8 cellular contexts compared by ENCODE assay signal in genomic region chr9:129459550-129460322, GRCh38.
DNase-seq lines count a peak whose midpoint lies in the region; ATAC-seq and TF ChIP-seq lines count a peak whose summit lies in the region.

No MANE protein-coding gene starts in this region.

- WGBS in hepatocyte (ENCODE audit: low lambda C conversion rate, missing lambda C conversion rate): 40% methylated on average over 18 of the region's 29 CpGs

- H3K9me3 Mint-ChIP-seq in activated CD8-positive, alpha-beta memory T cell treated with anti-CD3 and anti-CD28 coated beads, Interleukin-2, amount 10 ng/mL, durations not matched to agents 7 days and 5 days (ENCODE audit: low read depth): no peaks in the 10 kb centered on the region

- no peaks in the 10 kb centered on the region for H3K9me2 ChIP-seq in hepatocyte (replicated peaks; ENCODE audit: insufficient read depth)

- no peaks in the 10 kb centered on the region for H3K36me3 Mint-ChIP-seq in activated CD8-positive, alpha-beta memory T cell treated with anti-CD3 and anti-CD28 coated beads, Interleukin-2, amount 10 ng/mL, durations not matched to agents 7 days and 5 days

- ATAC-seq in activated CD8-positive, alpha-beta memory T cell treated with anti-CD3 and anti-CD28 coated beads, Interleukin-2, amount 10 ng/mL, durations not matched to agents 7 days and 5 days: peak; percentile 31
- no peak for ATAC-seq in GM18870 (IDR thresholded peaks at IDR 0.05; ENCODE audit: unreplicated experiment)

- H3K4me1 ChIP-seq in hepatocyte (ENCODE audit: insufficient read depth): peaks cover 62% of the 10 kb centered on the region

- H4K20me1 ChIP-seq in hepatocyte (ENCODE audit: insufficient read depth, poor library complexity, severe bottlenecking): no peaks in the 10 kb centered on the region

- H3K27me3 ChIP-seq in hepatocyte: no peaks in the 10 kb centered on the region

- no peak overlapping the region for H3K4me3 ChIP-seq in hepatocyte

- CTCF ChIA-PET in HEK293T (lab: Yijun Ruan, JAX): interaction anchor here (0.6 kb wide), 1 partner anchor 314 kb away, joined by 4 read pairs; no protein-coding TSS in a partner anchor
- CTCF ChIA-PET in activated CD8-positive, alpha-beta memory T cell treated with anti-CD3 and anti-CD28 coated beads, Interleukin-2, amount 10 ng/mL, durations not matched to agents 7 days and 5 days (lab: Charles Lee): interaction anchor here (0.9 to 2.0 kb wide), 8 partner anchors 14 to 328 kb away, joined by 3 to 7 read pairs (median 4); no protein-coding TSS in a partner anchor

- no peaks in the 10 kb centered on the region for H3K9me3 ChIP-seq in hepatocyte (ENCODE audit: low read depth)

- peak; percentile 35 for DNase-seq in HEK293T (ENCODE audit: extremely low spot score)
- DNase-seq in activated CD8-positive, alpha-beta memory T cell treated with anti-CD3 and anti-CD28 coated beads, Interleukin-2, amount 10 ng/mL, durations not matched to agents 7 days and 5 days: peak; percentile 57
- no peak for DNase-seq in hepatocyte (ENCODE audit: low spot score)
- peak; percentile 58 for DNase-seq in stimulated activated CD4-positive, alpha-beta T cell treated with anti-CD3 and anti-CD28 coated beads, Interleukin-4, amount 100 ng/mL, for 24 hours
- DNase-seq in mesenteric fat pad (ENCODE audit: low spot score): no peak
- DNase-seq in activated gamma-delta T cell (lab: John Stamatoyannopoulos, UW): no peak
- no peak for DNase-seq in ecto neural progenitor cell (ENCODE audit: low spot score)

- POLR2A ChIA-PET in HEK293T (lab: Yijun Ruan, JAX): interaction anchor here (0.6 to 4.0 kb wide), 20 partner anchors 8 to 431 kb away, joined by 3 to 40 read pairs (median 4); partner anchors contain the start of gene SH3GLB2

- H3K36me3 ChIP-seq in hepatocyte (replicated peaks; ENCODE audit: insufficient read depth, low read depth): no peaks in the 10 kb centered on the region

- H3K4me3 Mint-ChIP-seq in activated CD8-positive, alpha-beta memory T cell treated with anti-CD3 and anti-CD28 coated beads, Interleukin-2, amount 10 ng/mL, durations not matched to agents 7 days and 5 days: no peak overlapping the region

- TF ChIP-seq CTCF in hepatocyte (IDR thresholded peaks at IDR 0.05; ENCODE audit: poor library complexity): no peak

- H2AFZ ChIP-seq in hepatocyte: peak overlapping the region; percentile 16

- no peak overlapping the region for H3K27ac Mint-ChIP-seq in activated CD8-positive, alpha-beta memory T cell treated with anti-CD3 and anti-CD28 coated beads, Interleukin-2, amount 10 ng/mL, durations not matched to agents 7 days and 5 days

- H3K4me2 ChIP-seq in hepatocyte: peak overlapping the region; percentile 69

- peaks cover 3% of the 10 kb centered on the region for H3K79me2 ChIP-seq in hepatocyte

- peak overlapping the region; percentile 78 for H3K27ac ChIP-seq in hepatocyte

- H3K4me1 Mint-ChIP-seq in activated CD8-positive, alpha-beta memory T cell treated with anti-CD3 and anti-CD28 coated beads, Interleukin-2, amount 10 ng/mL, durations not matched to agents 7 days and 5 days: peaks cover 37% of the 10 kb centered on the region

- H3K27me3 Mint-ChIP-seq in activated CD8-positive, alpha-beta memory T cell treated with anti-CD3 and anti-CD28 coated beads, Interleukin-2, amount 10 ng/mL, durations not matched to agents 7 days and 5 days: no peaks in the 10 kb centered on the region

TF ChIP-seq in HEK293T, 16 proteins besides CTCF, POLR2A, EP300 and RAD21:
- TF ChIP-seq PKNOX1 (IDR thresholded peaks at IDR 0.05) (no peak), SP1 (IDR thresholded peaks at IDR 0.05) (no peak), ARNT (IDR thresholded peaks at IDR 0.05) (no peak), TARDBP (IDR thresholded peaks at IDR 0.05) (no peak), HDGF (IDR thresholded peaks at IDR 0.05; ENCODE audit: borderline replicate concordance) (no peak), CTBP1 (IDR thresholded peaks at IDR 0.05; ENCODE audit: borderline replicate concordance) (no peak), FOXA1 (IDR thresholded peaks at IDR 0.05) (no peak), NFRKB (IDR thresholded peaks at IDR 0.05) (no peak), FOXM1 (IDR thresholded peaks at IDR 0.05; ENCODE audit: borderline replicate concordance) (no peak), BHLHE40 (IDR thresholded peaks at IDR 0.05; ENCODE audit: borderline replicate concordance) (no peak), SUZ12 (IDR thresholded peaks at IDR 0.05) (no peak), L3MBTL2 (conservative IDR thresholded peaks at IDR 0.05) (no peak), ZNF384 (IDR thresholded peaks at IDR 0.05) (no peak), ELF4 (IDR thresholded peaks at IDR 0.05) (no peak), FOXK2 (IDR thresholded peaks at IDR 0.05) (no peak), LEF1 (IDR thresholded peaks at IDR 0.05; ENCODE audit: borderline replicate concordance) (no peak)
TF ChIP-seq in HEK293T: peak in this region for 0.

Comparison
In these comparisons a context has a peak if more than half of its experiments do, and no peak if none do; other contexts are left out.
1. DNase-seq: peak in HEK293T (single experiment), activated CD8-positive, alpha-beta memory T cell treated with anti-CD3 and anti-CD28 coated beads, Interleukin-2, amount 10 ng/mL, durations not matched to agents 7 days and 5 days (single experiment) and stimulated activated CD4-positive, alpha-beta T cell treated with anti-CD3 and anti-CD28 coated beads, Interleukin-4, amount 100 ng/mL, for 24 hours (single experiment); none in hepatocyte (single experiment), mesenteric fat pad (single experiment), activated gamma-delta T cell (single experiment) and ecto neural progenitor cell (single experiment).